Comparison of ENCODE assay signal across 22 cellular contexts in genomic region chr16:46695937-46696336, GRCh38. TPM values are rescaled to one million over a fixed set of nuclear protein-coding genes. Genes with fewer than 3 reads are reported as not detected.
"Had no signal": no experiment of that assay in that cellular context is flagged by ENCODE, and none has a peak within 500 bp of the region (broad histone marks: within the 10 kb centered on the region; RNA-seq: fewer than 3 reads in every experiment).

No MANE protein-coding gene starts in this region.

- H3K27me3 ChIP-seq: colonic mucosa, esophagus squamous epithelium, gastrocnemius medialis, left lung had no signal

- DNase-seq: colonic mucosa; cortex of kidney; effector CD8-positive, alpha-beta T cell; effector memory CD8-positive, alpha-beta T cell; endodermal cell; erythroblast; esophagus squamous epithelium; foreskin fibroblast; foreskin melanocyte; gastrocnemius medialis; glutamatergic neuron; head of caudate nucleus; hippocampal formation; left cardiac atrium; left lung; lower lobe of right lung; mesenchymal stem cell; mucosa of descending colon; naive B cell had no signal

- H3K27ac ChIP-seq: colonic mucosa, epithelial cell of prostate, esophagus squamous epithelium, gastrocnemius medialis, left lung, lower lobe of right lung had no signal

- H3K4me3 ChIP-seq: colonic mucosa, esophagus squamous epithelium, gastrocnemius medialis, left lung, lower lobe of right lung, mucosa of descending colon had no signal

- H3K36me3 ChIP-seq: colonic mucosa, gastrocnemius medialis, left lung, lower lobe of right lung had no signal

- H3K9me3 ChIP-seq: colonic mucosa, esophagus squamous epithelium, gastrocnemius medialis, left lung, lower lobe of right lung, mucosa of descending colon had no signal

- ATAC-seq: effector memory CD8-positive, alpha-beta T cell; esophagus mucosa; gastrocnemius medialis; left lung; lower lobe of right lung; mucosa of descending colon had no signal

- H3K4me1 ChIP-seq: gastrocnemius medialis had no signal

RNA-seq across cellular contexts. Expression of gene MYLK3, which starts 52.2 kb away (rescaled TPM):
- total RNA-seq: kidney epithelial cell had no signal
